8 cellular contexts compared by ENCODE assay signal in the genomic region with DNA sequence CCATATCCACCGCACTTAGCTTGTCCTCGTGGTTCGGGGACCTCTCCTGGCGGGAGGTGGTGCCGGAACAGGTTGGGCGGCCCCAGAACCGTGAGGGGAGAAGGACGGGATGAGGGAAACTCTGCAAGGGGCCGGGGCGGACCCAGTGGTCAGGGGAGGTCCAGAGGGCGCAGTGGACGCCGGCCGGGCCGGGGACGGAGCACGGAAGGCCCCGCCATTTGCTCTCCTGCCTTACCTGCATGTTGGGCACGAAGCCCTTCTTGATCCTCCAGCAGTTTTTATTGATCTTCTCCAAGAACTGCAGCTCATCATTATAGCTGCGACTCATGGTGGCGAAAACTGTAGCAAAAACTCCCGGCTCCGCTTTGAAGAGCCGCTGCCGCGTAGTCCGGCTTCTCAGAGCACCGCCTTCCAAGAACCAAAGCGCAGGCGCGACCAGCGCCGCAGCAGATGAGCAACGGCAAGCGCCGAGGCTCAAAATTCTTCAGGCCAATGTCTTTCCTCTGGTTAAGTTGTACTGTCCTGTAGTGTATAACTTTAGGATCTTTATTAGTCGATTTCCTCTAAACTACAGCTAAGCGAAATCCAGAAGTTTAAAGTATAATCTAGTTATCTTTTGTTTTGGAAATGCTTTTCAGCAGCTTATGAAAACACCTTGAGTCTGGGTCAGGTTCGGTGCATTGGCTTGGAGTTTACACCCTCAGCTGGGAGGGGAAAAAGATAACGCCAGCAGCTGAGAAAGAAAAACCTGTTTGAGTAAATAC. TPM values are rescaled to one million over a fixed set of nuclear protein-coding genes. Genes with fewer than 3 reads are reported as not detected.
DNase-seq lines count a peak whose midpoint lies in the region; ATAC-seq and TF ChIP-seq lines count a peak whose summit lies in the region.

Gene RTCB, minus strand, starts transcription at position 419 of the 764 bp plus-strand sequence. Its CDS starts 91 bp downstream, at position 328.

- H4K20me1 ChIP-seq in BLaER1 treated with 17β-estradiol and CSF1 and Interleukin-3, amounts not matched to agents 10 nM and 100 nM: peaks cover 0 to 44% (median 19%) of the 10 kb centered on the region in 11 experiments; a peak in 12 of 22 replicates

- peak within 1 kb of the TSS; percentile 97 for H3K4me3 Mint-ChIP-seq in activated T-cell treated with anti-CD3 and anti-CD28 coated beads, Interleukin-2, amount 50 U/mL, for 4 hours

- H3K27ac ChIP-seq in BLaER1 treated with 17β-estradiol and CSF1 and Interleukin-3, amounts not matched to agents 10 nM and 100 nM: peak within 1 kb of the TSS; percentile 64 to 85 (median 82)

- peaks cover 18% of the 10 kb centered on the region for H3K36me3 Mint-ChIP-seq in activated T-cell treated with anti-CD3 and anti-CD28 coated beads, Interleukin-2, amount 50 U/mL, for 4 hours (ENCODE audit: insufficient read depth)

- ATAC-seq in GM19395 (IDR thresholded peaks at IDR 0.05; ENCODE audit: unreplicated experiment) (peak; percentile 58), mucosa of descending colon (peak; percentile 87)
- ATAC-seq in activated T-cell treated with anti-CD3 and anti-CD28 coated beads, Interleukin-2, amount 50 U/mL, for 4 hours: peak; percentile 87

- peaks cover 13 to 38% (median 27%) of the 10 kb centered on the region in 11 experiments for H3K36me3 ChIP-seq in BLaER1 treated with 17β-estradiol and CSF1 and Interleukin-3, amounts not matched to agents 10 nM and 100 nM
- H3K36me3 ChIP-seq in mucosa of descending colon (ENCODE audit: low read depth): no peaks in the 10 kb centered on the region

- TF ChIP-seq CTCF in mucosa of descending colon (IDR thresholded peaks at IDR 0.05): no peak

- peak; percentile 91 for DNase-seq in activated T-cell treated with anti-CD3 and anti-CD28 coated beads, Interleukin-2, amount 50 U/mL, for 4 hours
- peak; percentile 93 to 94 for DNase-seq in erythroblast (lab: John Stamatoyannopoulos, UW)
- DNase-seq in mucosa of descending colon: peak; percentile 92 to 96 (median 96)
- DNase-seq in stimulated activated CD8-positive, alpha-beta memory T cell treated with anti-CD3 and anti-CD28 coated beads, Interleukin-2, amount 100 ng/mL, for 48 hours (ENCODE audit: low read depth in 2 of 2): peak; percentile 75 to 86

- H3K4me1 ChIP-seq in BLaER1 treated with 17β-estradiol and CSF1 and Interleukin-3, amounts not matched to agents 10 nM and 100 nM: peaks cover 25 to 48% (median 30%) of the 10 kb centered on the region in 10 experiments
- peaks cover 25% of the 10 kb centered on the region for H3K4me1 ChIP-seq in mucosa of descending colon (ENCODE audit: low read depth)

- H3K9me3 Mint-ChIP-seq in activated T-cell treated with anti-CD3 and anti-CD28 coated beads, Interleukin-2, amount 50 U/mL, for 4 hours: no peaks in the 10 kb centered on the region

- no peaks in the 10 kb centered on the region for H3K9me3 ChIP-seq in BLaER1 treated with 17β-estradiol and CSF1 and Interleukin-3, amounts not matched to agents 10 nM and 100 nM (replicated peaks in 1 of 11)
- H3K9me3 ChIP-seq in mucosa of descending colon: no peaks in the 10 kb centered on the region

- TF ChIP-seq POLR2A in erythroblast (IDR thresholded peaks at IDR 0.05; ENCODE audit: low read length): peak; percentile 65

- H3K9ac ChIP-seq in BLaER1 treated with 17β-estradiol and CSF1 and Interleukin-3, amounts not matched to agents 10 nM and 100 nM: peak within 1 kb of the TSS; percentile 87 to 95 (median 92)

- H3K4me2 ChIP-seq in BLaER1 treated with 17β-estradiol and CSF1 and Interleukin-3, amounts not matched to agents 10 nM and 100 nM: peak within 1 kb of the TSS; percentile 78 to 98 (median 91)

- TF ChIP-seq EP300 in Ishikawa (IDR thresholded peaks at IDR 0.05; ENCODE audit: borderline replicate concordance): no peak

- peak within 1 kb of the TSS; percentile 83 to 100 (median 94) for H3K4me3 ChIP-seq in BLaER1 treated with 17β-estradiol and CSF1 and Interleukin-3, amounts not matched to agents 10 nM and 100 nM
- H3K4me3 ChIP-seq in mucosa of descending colon: peak within 1 kb of the TSS; percentile 99

- no peaks in the 10 kb centered on the region for H3K27me3 ChIP-seq in BLaER1 treated with 17β-estradiol and CSF1 and Interleukin-3, amounts not matched to agents 10 nM and 100 nM

- H3K27me3 Mint-ChIP-seq in activated T-cell treated with anti-CD3 and anti-CD28 coated beads, Interleukin-2, amount 50 U/mL, for 4 hours (ENCODE audit: low read depth): peaks cover 3% of the 10 kb centered on the region

- peaks cover 52% of the 10 kb centered on the region for H3K4me1 Mint-ChIP-seq in activated T-cell treated with anti-CD3 and anti-CD28 coated beads, Interleukin-2, amount 50 U/mL, for 4 hours (ENCODE audit: low read depth)

- no peak for TF ChIP-seq RAD21 in Ishikawa (IDR thresholded peaks at IDR 0.05; ENCODE audit: low read depth)

- intact Hi-C loops in mucosa of descending colon (cut with DNase I, micrococcal nuclease): no loop called here

TF ChIP-seq in Ishikawa, 13 proteins besides CTCF, POLR2A, EP300 and RAD21 (continues in another document):
- TF ChIP-seq TEAD4 (IDR thresholded peaks at IDR 0.05) (no peak), CEBPB (IDR thresholded peaks at IDR 0.05) (no peak), CREB1 (IDR thresholded peaks at IDR 0.05; ENCODE audit: low read depth) (no peak), FOXM1 (IDR thresholded peaks at IDR 0.05; ENCODE audit: borderline replicate concordance, low read depth) (no peak), ZBTB7A (IDR thresholded peaks at IDR 0.05; ENCODE audit: low read depth) (no peak), NFIC (IDR thresholded peaks at IDR 0.05) (no peak), USF1 (IDR thresholded peaks at IDR 0.05) (no peak), TAF1 (IDR thresholded peaks at IDR 0.05; ENCODE audit: low read depth) (peak; percentile 76), EGR1 (IDR thresholded peaks at IDR 0.05) (no peak), TCF12 (IDR thresholded peaks at IDR 0.05; ENCODE audit: low read depth) (0 out of 2 replicates have a peak, but pooled peaks have one; percentile 19), YY1 (IDR thresholded peaks at IDR 0.05; ENCODE audit: low read depth) (peak; percentile 39; the same call in 1 of the 2 replicates), MAX (IDR thresholded peaks at IDR 0.05) (peak; percentile 44; the same call in 1 of the 2 replicates)

TF ChIP-seq in PFSK-1, 5 proteins besides CTCF, POLR2A, EP300 and RAD21:
- TF ChIP-seq POLR2AphosphoS5 (IDR thresholded peaks at IDR 0.05; ENCODE audit: low read depth, low read length) (peak; percentile 77), TAF1 (IDR thresholded peaks at IDR 0.05; ENCODE audit: borderline replicate concordance, insufficient read depth, low read length) (peak; percentile 65; the same call in 1 of the 2 replicates), FOXP2 (optimal IDR thresholded peaks at IDR 0.05; ENCODE audit: borderline replicate concordance, extremely low read depth, extremely low read length, insufficient read depth) (no peak), SIN3A (IDR thresholded peaks at IDR 0.05; ENCODE audit: borderline replicate concordance, insufficient read depth, low read length) (0 out of 2 replicates have a peak, but pooled peaks have one; percentile 19)
- TF ChIP-seq, protein P1, sequence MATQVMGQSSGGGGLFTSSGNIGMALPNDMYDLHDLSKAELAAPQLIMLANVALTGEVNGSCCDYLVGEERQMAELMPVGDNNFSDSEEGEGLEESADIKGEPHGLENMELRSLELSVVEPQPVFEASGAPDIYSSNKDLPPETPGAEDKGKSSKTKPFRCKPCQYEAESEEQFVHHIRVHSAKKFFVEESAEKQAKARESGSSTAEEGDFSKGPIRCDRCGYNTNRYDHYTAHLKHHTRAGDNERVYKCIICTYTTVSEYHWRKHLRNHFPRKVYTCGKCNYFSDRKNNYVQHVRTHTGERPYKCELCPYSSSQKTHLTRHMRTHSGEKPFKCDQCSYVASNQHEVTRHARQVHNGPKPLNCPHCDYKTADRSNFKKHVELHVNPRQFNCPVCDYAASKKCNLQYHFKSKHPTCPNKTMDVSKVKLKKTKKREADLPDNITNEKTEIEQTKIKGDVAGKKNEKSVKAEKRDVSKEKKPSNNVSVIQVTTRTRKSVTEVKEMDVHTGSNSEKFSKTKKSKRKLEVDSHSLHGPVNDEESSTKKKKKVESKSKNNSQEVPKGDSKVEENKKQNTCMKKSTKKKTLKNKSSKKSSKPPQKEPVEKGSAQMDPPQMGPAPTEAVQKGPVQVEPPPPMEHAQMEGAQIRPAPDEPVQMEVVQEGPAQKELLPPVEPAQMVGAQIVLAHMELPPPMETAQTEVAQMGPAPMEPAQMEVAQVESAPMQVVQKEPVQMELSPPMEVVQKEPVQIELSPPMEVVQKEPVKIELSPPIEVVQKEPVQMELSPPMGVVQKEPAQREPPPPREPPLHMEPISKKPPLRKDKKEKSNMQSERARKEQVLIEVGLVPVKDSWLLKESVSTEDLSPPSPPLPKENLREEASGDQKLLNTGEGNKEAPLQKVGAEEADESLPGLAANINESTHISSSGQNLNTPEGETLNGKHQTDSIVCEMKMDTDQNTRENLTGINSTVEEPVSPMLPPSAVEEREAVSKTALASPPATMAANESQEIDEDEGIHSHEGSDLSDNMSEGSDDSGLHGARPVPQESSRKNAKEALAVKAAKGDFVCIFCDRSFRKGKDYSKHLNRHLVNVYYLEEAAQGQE (IDR thresholded peaks at IDR 0.05; ENCODE audit: insufficient read depth in 1 of 2, low read depth in 2 of 2, low read length in 2 of 2): peak; percentile 14 to 25; a peak in 1 of 4 replicates

RNA-seq across cellular contexts. Expression of gene RTCB, which starts in this region (rescaled TPM):
- polyA plus RNA-seq in PFSK-1 (2012; ENCODE audit: insufficient read length, low read depth): 80.7 TPM
- total RNA-seq in activated T-cell treated with anti-CD3 and anti-CD28 coated beads, Interleukin-2, amount 50 U/mL, for 4 hours: 100 to 1,000 TPM; 120 to 131 (median 124) TPM
- total RNA-seq in mucosa of descending colon: 100 to 1,000 TPM in 1 of 3 donors, 10 to 100 TPM in 2; 73.1 to 113 (median 85.6) TPM

Comparison
In these comparisons a context has a peak if more than half of its experiments do, and no peak if none do; other contexts are left out.
1. Peak in every context shown above with its lines: DNase-seq, ATAC-seq, H3K4me3 ChIP-seq and H3K27ac ChIP-seq.